1 cellular context compared by ENCODE assay signal in the genomic region with DNA sequence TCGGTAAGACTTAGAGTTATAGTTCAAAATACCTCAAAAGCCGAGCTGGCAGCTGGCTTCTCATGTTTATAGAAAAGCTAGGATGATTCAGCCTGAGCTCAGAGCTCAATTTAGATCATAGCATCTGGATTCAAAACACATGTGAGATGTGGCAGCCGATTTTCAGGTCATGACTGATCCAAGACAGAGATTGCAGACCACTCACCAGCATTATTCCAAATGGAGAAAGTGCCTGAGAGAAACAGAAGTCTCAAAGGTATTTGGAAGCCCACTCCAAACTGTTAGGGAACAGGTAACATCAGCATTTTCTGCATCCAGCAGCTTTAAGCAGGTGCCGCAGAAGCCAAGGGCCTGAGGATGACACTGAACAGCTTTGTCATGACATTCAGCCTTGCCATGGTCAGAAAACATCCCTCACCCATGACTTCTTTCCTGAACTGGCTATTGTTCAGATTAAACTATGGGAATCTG.
TF ChIP-seq lines count a peak whose summit lies in the region.

No MANE protein-coding gene starts in this region.

TF ChIP-seq in HCT116, 20 proteins besides CTCF, POLR2A, EP300 and RAD21 (continued from another document):
- TF ChIP-seq, protein P1, sequence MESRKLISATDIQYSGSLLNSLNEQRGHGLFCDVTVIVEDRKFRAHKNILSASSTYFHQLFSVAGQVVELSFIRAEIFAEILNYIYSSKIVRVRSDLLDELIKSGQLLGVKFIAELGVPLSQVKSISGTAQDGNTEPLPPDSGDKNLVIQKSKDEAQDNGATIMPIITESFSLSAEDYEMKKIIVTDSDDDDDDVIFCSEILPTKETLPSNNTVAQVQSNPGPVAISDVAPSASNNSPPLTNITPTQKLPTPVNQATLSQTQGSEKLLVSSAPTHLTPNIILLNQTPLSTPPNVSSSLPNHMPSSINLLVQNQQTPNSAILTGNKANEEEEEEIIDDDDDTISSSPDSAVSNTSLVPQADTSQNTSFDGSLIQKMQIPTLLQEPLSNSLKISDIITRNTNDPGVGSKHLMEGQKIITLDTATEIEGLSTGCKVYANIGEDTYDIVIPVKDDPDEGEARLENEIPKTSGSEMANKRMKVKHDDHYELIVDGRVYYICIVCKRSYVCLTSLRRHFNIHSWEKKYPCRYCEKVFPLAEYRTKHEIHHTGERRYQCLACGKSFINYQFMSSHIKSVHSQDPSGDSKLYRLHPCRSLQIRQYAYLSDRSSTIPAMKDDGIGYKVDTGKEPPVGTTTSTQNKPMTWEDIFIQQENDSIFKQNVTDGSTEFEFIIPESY (IDR thresholded peaks at IDR 0.05; ENCODE audit: extremely low read depth, insufficient replicate concordance, low read length), result no peak
